Comparison of ENCODE assay signal across 22 cellular contexts in the genomic region with DNA sequence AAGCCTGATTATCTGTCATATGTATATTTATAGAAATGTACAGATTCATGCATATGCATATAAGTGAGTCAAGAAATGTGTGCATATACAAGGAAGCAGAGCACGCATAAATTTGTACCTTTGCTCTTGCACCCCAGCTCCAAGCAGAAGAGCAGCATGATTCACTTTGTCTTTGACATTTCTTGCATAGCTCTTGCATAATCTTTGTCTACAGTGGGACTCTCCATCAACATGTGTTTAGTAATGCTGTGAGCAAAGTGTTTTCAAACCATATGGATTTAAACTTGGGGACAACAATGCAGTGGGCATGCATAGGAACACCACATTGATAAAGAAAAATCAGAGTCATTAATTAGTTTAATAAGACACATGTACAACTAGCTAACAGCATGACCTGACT.
DNase-seq lines count a peak whose midpoint lies in the region; ATAC-seq, FAIRE-seq and TF ChIP-seq lines count a peak whose summit lies in the region.
"Had no signal": no experiment of that assay in that cellular context is flagged by ENCODE, and none has a peak within 500 bp of the region (broad histone marks: within the 10 kb centered on the region; RNA-seq: fewer than 3 reads in every experiment).

No MANE protein-coding gene starts in this region.

- H3K27me3 Mint-ChIP-seq in MCF 10A (ENCODE audit: insufficient read depth, unreplicated experiment): no peaks in the 10 kb centered on the region

- dilution Hi-C loops in mammary epithelial cell (cut with HindIII; ENCODE audit: low sequenced_read_pairs): no loop called here

- H3K9me3 ChIP-seq in mammary epithelial cell (replicated peaks; ENCODE audit: insufficient read depth, low read length): no peaks in the 10 kb centered on the region

- intact Hi-C loops in MCF 10A (cut with micrococcal nuclease): no loop called here
- intact Hi-C loops in mammary epithelial cell (cut with micrococcal nuclease): no loop called here

- H3K36me3 Mint-ChIP-seq in MCF 10A (ENCODE audit: insufficient read depth, unreplicated experiment): no peaks in the 10 kb centered on the region
- H3K36me3 Mint-ChIP-seq: CD8-positive, alpha-beta memory T cell had no signal

- WGBS in mammary epithelial cell (ENCODE audit: low coverage, missing lambda C conversion rate): 100% methylated on average over 1 of the region's 1 CpG

- POLR2A ChIA-PET in MCF 10A (lab: Yijun Ruan, JAX): no interaction called here

- no peak overlapping the region for H3K27ac Mint-ChIP-seq in MCF 10A (ENCODE audit: low read depth, unreplicated experiment)
- H3K27ac Mint-ChIP-seq: CD8-positive, alpha-beta memory T cell; HFFc6 had no signal

- DNase-seq in MCF 10A (ENCODE audit: unreplicated experiment) (peak; percentile 26), mammary epithelial cell (no peak), bronchial epithelial cell (ENCODE audit: low read depth) (peak; percentile 26), foreskin keratinocyte (peak; percentile 6 to 21), mucosa of gallbladder (ENCODE audit: low spot score) (no peak), NCI-H526 treated with DMSO at 0.1 percent for 48 hours (lab: John Stamatoyannopoulos, UW) (no peak), NCI-H1694 (lab: John Stamatoyannopoulos, UW) (no peak)
- DNase-seq: C1 segment of cervical spinal cord; CD8-positive, alpha-beta memory T cell; DMS79; HFFc6; NCI-H1048; NCI-H1436 treated with DMSO at 0.1 percent for 48 hours; NCI-H2029 treated with DMSO at 0.1 percent for 48 hours; NCI-H748 treated with DMSO at 0.1 percent for 48 hours; PC-9; SIG-M5 had no signal

- H3K4me3 Mint-ChIP-seq in MCF 10A (ENCODE audit: unreplicated experiment): no peak overlapping the region
- H3K4me3 Mint-ChIP-seq: CD8-positive, alpha-beta memory T cell; HFFc6 had no signal

- H3K36me3 ChIP-seq in mammary epithelial cell (ENCODE audit: insufficient read depth, low read length) (no peaks in the 10 kb centered on the region), bronchial epithelial cell (ENCODE audit: control insufficient read depth, insufficient read depth, low read length) (no peaks in the 10 kb centered on the region)

- FAIRE-seq in bronchial epithelial cell (lab: Jason Lieb, UNC): no peak
- FAIRE-seq: GM12892, GM18507 had no signal

- no peak overlapping the region for H3K4me3 ChIP-seq in mammary epithelial cell (replicated peaks in 1 of 3; ENCODE audit: insufficient read depth in 1 of 3, low read depth in 2 of 3, low read length in 3 of 3)
- no peak overlapping the region for H3K4me3 ChIP-seq in bronchial epithelial cell (ENCODE audit: low read depth, low read length)
- H3K4me3 ChIP-seq: PC-9 had no signal

- H3K4me2 ChIP-seq in mammary epithelial cell (ENCODE audit: insufficient read depth, low read depth, low read length): no peak overlapping the region
- H3K4me2 ChIP-seq: KMS-11, PC-9 had no signal

- H4K20me1 ChIP-seq in mammary epithelial cell (ENCODE audit: insufficient read depth, low read length): no peaks in the 10 kb centered on the region

- in situ Hi-C loops in mammary epithelial cell (cut with MboI; ENCODE audit: low sequenced_read_pairs in 2 of 2): no loop called here

- H3K9ac ChIP-seq in mammary epithelial cell (ENCODE audit: insufficient read depth, low read length): no peak overlapping the region
- H3K9ac ChIP-seq: KMS-11 had no signal

- BruUV-seq in MCF 10A (replicated peaks; lab: Mats Ljungman, UMichigan) (no TSS peak), mammary epithelial cell (replicated peaks; lab: Mats Ljungman, UMichigan) (no TSS peak)

- no peak for ATAC-seq in foreskin keratinocyte
- ATAC-seq: SK-N-SH treated with all-trans-retinoic acid at 6 μM for 48 hours had no signal

- CTCF ChIA-PET in MCF 10A (lab: Yijun Ruan, JAX): interaction anchor here (0.5 kb wide), 1 partner anchor 24 kb away, joined by 3 read pairs; no protein-coding TSS in a partner anchor
- CTCF ChIA-PET in mammary epithelial cell (lab: Charles Lee; ENCODE audit: low non-redundant PET): no interaction called here

- H3K27me3 ChIP-seq in mammary epithelial cell (ENCODE audit: insufficient read depth, low read length) (no peaks in the 10 kb centered on the region), bronchial epithelial cell (ENCODE audit: control insufficient read depth, insufficient read depth, low read length) (no peaks in the 10 kb centered on the region), foreskin keratinocyte (peaks cover 8% of the 10 kb centered on the region)

- H3K4me1 ChIP-seq in mammary epithelial cell (ENCODE audit: insufficient read depth, low read length) (no peaks in the 10 kb centered on the region), foreskin keratinocyte (no peaks in the 10 kb centered on the region)

- H3K79me2 ChIP-seq in mammary epithelial cell (ENCODE audit: insufficient read depth, low read length): no peaks in the 10 kb centered on the region

- no peak overlapping the region for H2AFZ ChIP-seq in mammary epithelial cell (ENCODE audit: low read depth, low read length)
- H2AFZ ChIP-seq: PC-9 had no signal

- H3K27ac ChIP-seq in mammary epithelial cell (ENCODE audit: insufficient read depth, low read depth, low read length) (no peak overlapping the region), foreskin keratinocyte (no peak overlapping the region)
- H3K27ac ChIP-seq: KMS-11, PC-9, RWPE1 had no signal

- no peaks in the 10 kb centered on the region for H3K4me1 Mint-ChIP-seq in MCF 10A (ENCODE audit: insufficient read depth, unreplicated experiment)
- H3K4me1 Mint-ChIP-seq: CD8-positive, alpha-beta memory T cell had no signal

- TF ChIP-seq CTCF in MCF 10A (IDR thresholded peaks at IDR 0.05; ENCODE audit: unreplicated experiment) (no peak), mammary epithelial cell (conservative IDR thresholded peaks at IDR 0.05 in 1 of 2, IDR thresholded peaks at IDR 0.05 in 1 of 2; ENCODE audit: extremely low read depth in 1 of 2, insufficient read depth in 1 of 2, low read depth in 1 of 2, low read length in 2 of 2) (no peak), bronchial epithelial cell (IDR thresholded peaks at IDR 0.05; ENCODE audit: insufficient read depth, low read length, severe bottlenecking) (no peak), foreskin keratinocyte (conservative IDR thresholded peaks at IDR 0.05) (no peak)

- H3K9me3 Mint-ChIP-seq in MCF 10A (ENCODE audit: unreplicated experiment): no peaks in the 10 kb centered on the region

Comparison
In these comparisons a context has a peak if more than half of its experiments do, and no peak if none do; other contexts are left out.
1. DNase-seq: peak in MCF 10A (single experiment), bronchial epithelial cell (single experiment) and foreskin keratinocyte (2 of 2); none in mammary epithelial cell (single experiment), mucosa of gallbladder (single experiment), NCI-H526 treated with DMSO at 0.1 percent for 48 hours (single experiment) and NCI-H1694 (single experiment).